ENCODE assay signal across 21 cellular contexts in the genomic region with DNA sequence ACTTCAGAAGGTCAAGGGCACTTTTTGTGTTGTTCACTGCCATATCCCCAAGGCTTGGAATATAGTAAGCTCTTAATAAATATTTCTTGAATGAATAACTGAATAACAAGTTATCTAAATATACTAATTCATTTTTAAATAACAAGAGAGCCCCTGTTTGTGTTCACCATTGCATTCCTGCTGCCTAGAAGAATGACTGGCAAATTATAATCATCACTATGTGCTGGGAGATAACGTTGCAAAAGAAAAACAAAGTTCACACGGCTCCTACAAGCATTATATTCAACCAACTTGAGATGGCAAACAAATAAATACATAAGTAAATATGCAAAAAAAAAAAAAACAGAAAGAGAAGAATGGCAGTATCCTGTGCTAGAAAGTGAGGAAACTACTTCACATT. TPM values are rescaled to one million over a fixed set of nuclear protein-coding genes. Genes with fewer than 3 reads are reported as not detected.
A peak's percentile ranks its signal among the peaks of the same experiment; 100 is the strongest.
DNase-seq lines count a peak whose midpoint lies in the region; ATAC-seq, FAIRE-seq and TF ChIP-seq lines count a peak whose summit lies in the region.
"Had no signal": no experiment of that assay in that cellular context is flagged by ENCODE, and none has a peak within 500 bp of the region (broad histone marks: within the 10 kb centered on the region; RNA-seq: fewer than 3 reads in every experiment).

No MANE protein-coding gene starts in this region.

- no peak for FAIRE-seq in HepG2 (lab: Jason Lieb, UNC)
- FAIRE-seq: GM12892, GM18507 had no signal

- no peak for TF ChIP-seq RAD21 in HepG2 (CRISPR knock-in tag; IDR thresholded peaks at IDR 0.05)

- H3K4me2 ChIP-seq in HepG2 (ENCODE audit: low read depth, low read length) = no peak overlapping the region

- peaks cover 15% of the 10 kb centered on the region for H3K9me3 Mint-ChIP-seq in activated CD4-positive, alpha-beta memory T cell treated with anti-CD3 and anti-CD28 coated beads, Interleukin-2, amount 10 ng/mL, durations not matched to agents 7 days and 5 days

- 16% methylated on average over 2 of the region's 2 CpGs for WGBS in HepG2 (ENCODE audit: low lambda C conversion rate)
- WGBS in right lobe of liver (ENCODE audit: insufficient coverage, low coverage, low lambda C conversion rate, missing lambda C conversion rate) = 33% methylated on average over 2 of the region's 2 CpGs

- H3K9ac ChIP-seq in HepG2 (ENCODE audit: insufficient read depth, low read depth, low read length) = no peak overlapping the region
- H3K9ac ChIP-seq: GM23248 had no signal

- no peak overlapping the region for H3K4me3 ChIP-seq in HepG2 (replicated peaks in 1 of 3; ENCODE audit: insufficient read depth in 1 of 3, low read depth in 2 of 3, low read length in 3 of 3)
- H3K4me3 ChIP-seq in right lobe of liver = no peak overlapping the region
- H3K4me3 ChIP-seq: GM23248, HAP-1 had no signal

- H3K4me3 Mint-ChIP-seq in activated CD4-positive, alpha-beta memory T cell treated with anti-CD3 and anti-CD28 coated beads, Interleukin-2, amount 10 ng/mL, durations not matched to agents 7 days and 5 days = no peak overlapping the region
- H3K4me3 Mint-ChIP-seq: CD4-positive, CD25-positive, alpha-beta regulatory T cell; CD8-positive, alpha-beta memory T cell had no signal

- TF ChIP-seq CTCF in HepG2 (CRISPR knock-in tag; IDR thresholded peaks at IDR 0.05) (no peak), right lobe of liver (IDR thresholded peaks at IDR 0.05) (no peak)

- H3K36me3 Mint-ChIP-seq in activated CD4-positive, alpha-beta memory T cell treated with anti-CD3 and anti-CD28 coated beads, Interleukin-2, amount 10 ng/mL, durations not matched to agents 7 days and 5 days (ENCODE audit: low read depth) = no peaks in the 10 kb centered on the region
- H3K36me3 Mint-ChIP-seq: CD4-positive, CD25-positive, alpha-beta regulatory T cell; CD8-positive, alpha-beta memory T cell had no signal

- ATAC-seq in HepG2 (no peak), right lobe of liver (no peak)

- H2AFZ ChIP-seq in HepG2 (ENCODE audit: low read length) = peak overlapping the region; percentile 9
- H2AFZ ChIP-seq: GM23248 had no signal

- TF ChIP-seq EP300 in HepG2 (IDR thresholded peaks at IDR 0.05; ENCODE audit: low read depth in 2 of 2, low read length in 2 of 2) (no peak), HepG2 (CRISPR knock-in tag; IDR thresholded peaks at IDR 0.05; ENCODE audit: borderline replicate concordance) (no peak)

- no peaks in the 10 kb centered on the region for H3K79me2 ChIP-seq in HepG2 (ENCODE audit: insufficient read depth, low read length)

- intact Hi-C loops in HepG2 (cut with micrococcal nuclease; ENCODE audit: unreplicated experiment) = no loop called here
- intact Hi-C loops in right lobe of liver (cut with DNase I) = no loop called here

- no peaks in the 10 kb centered on the region for H3K9me3 ChIP-seq in HepG2 (ENCODE audit: low read length)
- H3K9me3 ChIP-seq in right lobe of liver = no peaks in the 10 kb centered on the region
- H3K9me3 ChIP-seq: HAP-1 had no signal

- H3K27ac ChIP-seq in HepG2 (ENCODE audit: extremely low read length, insufficient read depth, low read length) (peak overlapping the region; percentile 21), right lobe of liver (no peak overlapping the region)
- H3K27ac ChIP-seq: GM23248 had no signal

- H4K20me1 ChIP-seq in HepG2 (ENCODE audit: insufficient read depth, low read length) = no peaks in the 10 kb centered on the region

- no peaks in the 10 kb centered on the region for H3K27me3 Mint-ChIP-seq in activated CD4-positive, alpha-beta memory T cell treated with anti-CD3 and anti-CD28 coated beads, Interleukin-2, amount 10 ng/mL, durations not matched to agents 7 days and 5 days
- H3K27me3 Mint-ChIP-seq: CD8-positive, alpha-beta memory T cell had no signal

- no TSS peak for BruUV-seq in HepG2 (replicated peaks; lab: Mats Ljungman, UMichigan)

- DNase-seq in HepG2 (ENCODE audit: low spot score) (no peak), right lobe of liver (no peak), OCI-M1 (lab: John Stamatoyannopoulos, UW) (peak; percentile 44), foreskin melanocyte (peak; percentile 8), NCI-H1694 treated with DMSO at 0.1 percent for 48 hours (lab: John Stamatoyannopoulos, UW) (no peak), SIG-M5 treated with dmso at 0.1 percent for 504 hours (lab: John Stamatoyannopoulos, UW; ENCODE audit: unreplicated experiment) (no peak), SW 1271 (lab: John Stamatoyannopoulos, UW) (no peak)
- no peak for DNase-seq in activated CD4-positive, alpha-beta memory T cell treated with anti-CD3 and anti-CD28 coated beads, Interleukin-2, amount 10 ng/mL, durations not matched to agents 7 days and 5 days
- DNase-seq: ACHN; BE2C; CD4-positive, CD25-positive, alpha-beta regulatory T cell; CD8-positive, alpha-beta memory T cell; COR-L47; DMS153; DMS79; GDM1; GM23248 had no signal

- H3K27ac Mint-ChIP-seq in activated CD4-positive, alpha-beta memory T cell treated with anti-CD3 and anti-CD28 coated beads, Interleukin-2, amount 10 ng/mL, durations not matched to agents 7 days and 5 days = no peak overlapping the region
- H3K27ac Mint-ChIP-seq: CD4-positive, CD25-positive, alpha-beta regulatory T cell had no signal

- POLR2A ChIA-PET in HepG2 (lab: Yijun Ruan, JAX) = no interaction called here
- POLR2A ChIA-PET in activated CD4-positive, alpha-beta memory T cell treated with anti-CD3 and anti-CD28 coated beads, Interleukin-2, amount 10 ng/mL, durations not matched to agents 7 days and 5 days (lab: Charles Lee) = no interaction called here

- no peak for TF ChIP-seq POLR2A in HepG2 (IDR thresholded peaks at IDR 0.05; ENCODE audit: insufficient read depth in 1 of 2, low read depth in 2 of 2, low read length in 2 of 2)
- TF ChIP-seq POLR2A in right lobe of liver (IDR thresholded peaks at IDR 0.05) = no peak

- H3K27me3 ChIP-seq in HepG2 (ENCODE audit: control insufficient read depth in 1 of 2, insufficient read depth in 2 of 2, low read length in 2 of 2) (no peaks in the 10 kb centered on the region), right lobe of liver (no peaks in the 10 kb centered on the region)
- H3K27me3 ChIP-seq: BE2C had no signal

- CTCF ChIA-PET in HepG2 (lab: Yijun Ruan, JAX; ENCODE audit: low intra/inter-chr PET ratio, low total read pairs) = no interaction called here
- CTCF ChIA-PET in activated CD4-positive, alpha-beta memory T cell treated with anti-CD3 and anti-CD28 coated beads, Interleukin-2, amount 10 ng/mL, durations not matched to agents 7 days and 5 days (lab: Charles Lee) = no interaction called here

- H3K4me1 Mint-ChIP-seq in activated CD4-positive, alpha-beta memory T cell treated with anti-CD3 and anti-CD28 coated beads, Interleukin-2, amount 10 ng/mL, durations not matched to agents 7 days and 5 days = no peaks in the 10 kb centered on the region
- H3K4me1 Mint-ChIP-seq: CD4-positive, CD25-positive, alpha-beta regulatory T cell; CD8-positive, alpha-beta memory T cell had no signal

- no peaks in the 10 kb centered on the region for H3K36me3 ChIP-seq in HepG2 (replicated peaks in 1 of 2; ENCODE audit: control insufficient read depth in 1 of 2, insufficient read depth in 2 of 2, low read length in 2 of 2)
- no peaks in the 10 kb centered on the region for H3K36me3 ChIP-seq in right lobe of liver
- H3K36me3 ChIP-seq: BE2C, HAP-1 had no signal

- in situ Hi-C loops in HepG2 (cut with HindIII; ENCODE audit: extremely low pct_ligation_motif_present, low pct_unique_long_range_greater_than_20kb) = no loop called here

- peaks cover 55% of the 10 kb centered on the region for H3K4me1 ChIP-seq in HepG2 (ENCODE audit: insufficient read depth, low read length)
- H3K4me1 ChIP-seq in right lobe of liver = peaks cover 2 to 37% (median 14%) of the 10 kb centered on the region in 4 donors
- H3K4me1 ChIP-seq: HAP-1 had no signal

RNA-seq across cellular contexts. Expression of a gene that starts 9.1 kb away (rescaled TPM):
- total RNA-seq in HepG2 (2016; rRNA removed; fragmentation: Illumina TruSeq; extraction: Trizol) (3.2 and 3.9 TPM in 2 replicates), right lobe of liver (10 to 100 TPM in 3 of 6 experiments, 1 to 10 TPM in 3; 2.0 to 12.6 (median 7.8) TPM)
- 1.5 and 1.9 TPM in 2 replicates for total RNA-seq in HepG2 (2016; cell fraction: cytosol; rRNA removed; fragmentation: Illumina TruSeq; extraction: Trizol; ENCODE audit: low read depth)
- total RNA-seq in HepG2 (2016; cell fraction: insoluble cytoplasmic fraction; rRNA removed; fragmentation: Illumina TruSeq; extraction: Trizol) = 3.2 and 3.7 TPM in 2 replicates
- 2.6 and 4.1 TPM in 2 replicates for total RNA-seq in HepG2 (2016; cell fraction: membrane; rRNA removed; fragmentation: Illumina TruSeq; extraction: Trizol)
- 2.5 and 2.8 TPM in 2 replicates for total RNA-seq in HepG2 (2016; cell fraction: nucleus; rRNA removed; fragmentation: Illumina TruSeq; extraction: Trizol)
- polyA plus RNA-seq in HepG2 (2011; rRNA removed) = 2.0 and 3.4 TPM in 2 replicates
- polyA plus RNA-seq in HepG2 (2011; cell fraction: cytosol; rRNA removed) = 1.8 and 2.0 TPM in 2 replicates
- polyA plus RNA-seq in HepG2 (2011; cell fraction: nucleus; rRNA removed) = 0.50 and 0.56 TPM in 2 replicates
- polyA plus RNA-seq in HepG2 (2012) = 4.2 and 4.4 TPM in 2 replicates
- 2.0 and 2.6 TPM in 2 replicates for polyA plus RNA-seq in HepG2 (2016; cell fraction: cytosol; fragmentation: Illumina TruSeq; extraction: Trizol; ENCODE audit: low read depth)
- 3.7 and 4.0 TPM in 2 replicates for polyA plus RNA-seq in HepG2 (2016; cell fraction: insoluble cytoplasmic fraction; fragmentation: Illumina TruSeq; extraction: Trizol; ENCODE audit: low read depth)
- 1.8 and 2.3 TPM in 2 replicates for polyA plus RNA-seq in HepG2 (2016; cell fraction: membrane; fragmentation: Illumina TruSeq; extraction: Trizol; ENCODE audit: low read depth)
- 2.8 and 5.2 TPM in 2 replicates for polyA plus RNA-seq in HepG2 (2016; cell fraction: nucleus; fragmentation: Illumina TruSeq; extraction: Trizol; ENCODE audit: insufficient read depth, low read depth)
- polyA minus RNA-seq in HepG2 (2011; rRNA and poly(A)+ RNA removed; ENCODE audit: low replicate concordance) = 0.50 and 36.3 TPM in 2 replicates
- 1.4 TPM in 1 of 2 replicates, not detected in the other for polyA minus RNA-seq in HepG2 (2011; cell fraction: cytosol; rRNA and poly(A)+ RNA removed)
- 0.99 and 2.1 TPM in 2 replicates for polyA minus RNA-seq in HepG2 (2011; cell fraction: nucleus; rRNA and poly(A)+ RNA removed)
- total RNA-seq in activated CD4-positive, alpha-beta memory T cell treated with anti-CD3 and anti-CD28 coated beads, Interleukin-2, amount 10 ng/mL, durations not matched to agents 7 days and 5 days = not detected
- total RNA-seq: CD4-positive, CD25-positive, alpha-beta regulatory T cell; CD8-positive, alpha-beta memory T cell; Daoy; GM23248 had no signal
- polyA plus RNA-seq: CD4-positive, CD25-positive, alpha-beta regulatory T cell; CD8-positive, alpha-beta memory T cell; GM23248 had no signal

Comparison
In these comparisons a context has a peak if more than half of its experiments do, and no peak if none do; other contexts are left out.
1. DNase-seq: peak in OCI-M1 (single experiment) and foreskin melanocyte (single experiment); none in HepG2 (single experiment), right lobe of liver (0 of 3), NCI-H1694 treated with DMSO at 0.1 percent for 48 hours (single experiment), activated CD4-positive, alpha-beta memory T cell treated with anti-CD3 and anti-CD28 coated beads, Interleukin-2, amount 10 ng/mL, durations not matched to agents 7 days and 5 days (single experiment), SIG-M5 treated with dmso at 0.1 percent for 504 hours (single experiment) and SW 1271 (0 of 2).